Comparison of ENCODE assay signal across 1 cellular context in genomic region chr17:50781167-50781566, GRCh38.
TF ChIP-seq lines count a peak whose summit lies in the region.

No MANE protein-coding gene starts in this region.

TF ChIP-seq in endothelial cell of umbilical vein, 7 proteins besides CTCF, POLR2A, EP300 and RAD21:
- no peak for TF ChIP-seq MYC (IDR thresholded peaks at IDR 0.05; ENCODE audit: low read depth, low read length)
- TF ChIP-seq EZH2 (IDR thresholded peaks at IDR 0.05; ENCODE audit: borderline replicate concordance, low read depth, low read length, severe bottlenecking), result no peak
- TF ChIP-seq GATA2 (IDR thresholded peaks at IDR 0.05; ENCODE audit: insufficient read depth, insufficient read length, low read depth, low read length), result no peak
- TF ChIP-seq JUN (IDR thresholded peaks at IDR 0.05; ENCODE audit: borderline replicate concordance, insufficient read depth, insufficient read length, low read depth), result no peak
- no peak for TF ChIP-seq FOS (IDR thresholded peaks at IDR 0.05; ENCODE audit: borderline replicate concordance, insufficient read depth, low read length)
- no peak for TF ChIP-seq POLR2AphosphoS5 (IDR thresholded peaks at IDR 0.05; ENCODE audit: insufficient read depth, low read depth, low read length)
- TF ChIP-seq MAX (IDR thresholded peaks at IDR 0.05; ENCODE audit: insufficient read depth, insufficient read length), result no peak
